ENCODE assay signal across 8 cellular contexts in genomic region chr12:104958009-104958945, GRCh38. TPM values are rescaled to one million over a fixed set of nuclear protein-coding genes. Genes with fewer than 3 reads are reported as not detected.
DNase-seq lines count a peak whose midpoint lies in the region; ATAC-seq and TF ChIP-seq lines count a peak whose summit lies in the region.

Gene SLC41A2 (minus strand): TSS chr12:104958290. CDS start chr12:104928527, 29,763 bp downstream.

- H3K9me3 ChIP-seq in HAP-1 (no peaks in the 10 kb centered on the region), psoas muscle (no peaks in the 10 kb centered on the region)

- CTCF ChIA-PET in T-cell (lab: Charles Lee): interaction anchor here (1.1 to 1.6 kb wide), 5 partner anchors 22 to 576 kb away, joined by 3 to 8 read pairs (median 5); no protein-coding TSS in a partner anchor

- peak within 1 kb of the TSS; percentile 88 to 95 (median 90) for H3K4me3 Mint-ChIP-seq in T-cell

- TF ChIP-seq CTCF in GM12864 (IDR thresholded peaks at IDR 0.05; ENCODE audit: low read depth, low read length, missing control alignments): peak; percentile 21
- TF ChIP-seq CTCF in psoas muscle (IDR thresholded peaks at IDR 0.05): peak; percentile 52

- peaks cover 17 to 22% (median 21%) of the 10 kb centered on the region in 3 donors for H3K4me1 Mint-ChIP-seq in T-cell

- peak within 1 kb of the TSS; percentile 76 to 83 for H3K27ac Mint-ChIP-seq in T-cell

- H3K27me3 ChIP-seq in HAP-1 (ENCODE audit: low read depth) (no peaks in the 10 kb centered on the region), psoas muscle (ENCODE audit: insufficient read depth in 3 of 3, low read length in 2 of 3) (peaks cover 2 to 32% (median 4%) of the 10 kb centered on the region in 3 donors)

- H3K27ac ChIP-seq in psoas muscle (peak within 1 kb of the TSS; percentile 41), urinary bladder (ENCODE audit: low read depth) (peak within 1 kb of the TSS; percentile 14)

- H3K4me3 ChIP-seq in GM12864 (ENCODE audit: low read depth, low read length) (peak within 1 kb of the TSS; percentile 94), HAP-1 (peak within 1 kb of the TSS; percentile 75), psoas muscle (peak within 1 kb of the TSS; percentile 75), urinary bladder (ENCODE audit: low read depth, low read length) (peak within 1 kb of the TSS; percentile 50)

- H3K27me3 Mint-ChIP-seq in T-cell: peaks cover 6% of the 10 kb centered on the region in 2 donors

- peak; percentile 72 for DNase-seq in GM12864 (ENCODE audit: low read depth)
- peak; percentile 52 to 81 for DNase-seq in HAP-1 (ENCODE audit: low spot score in 2 of 2)
- peak; percentile 96 for DNase-seq in M059J (ENCODE audit: low read depth)
- DNase-seq in T-cell: peak; percentile 52 to 82 (median 73)
- peak; percentile 47 for DNase-seq in amniotic stem cell (lab: John Stamatoyannopoulos, UW)
- DNase-seq in left ventricle myocardium superior: peak; percentile 84
- peak; percentile 76 to 77 for DNase-seq in psoas muscle

- intact Hi-C loops in left ventricle myocardium superior (cut with micrococcal nuclease) (no loop called here), psoas muscle (cut with DNase I) (no loop called here)

- ATAC-seq in T-cell (replicated peaks in 1 of 4) (peak; percentile 88 to 92 (median 90)), left ventricle myocardium superior (peak; percentile 94), psoas muscle (peak; percentile 77 to 89 (median 87))

- no peaks in the 10 kb centered on the region for H3K36me3 Mint-ChIP-seq in T-cell

- 0 to 1% (median 0%) methylated on average over 56 to 87 of the region's 87 CpGs for WGBS in psoas muscle, 3 donors
- WGBS in urinary bladder: 1% methylated on average over 87 of the region's 87 CpGs

- H3K36me3 ChIP-seq in HAP-1 (replicated peaks) (no peaks in the 10 kb centered on the region), psoas muscle (ENCODE audit: insufficient read depth in 1 of 2, low read depth in 1 of 2) (no peaks in the 10 kb centered on the region), urinary bladder (ENCODE audit: insufficient read depth) (no peaks in the 10 kb centered on the region)

- POLR2A ChIA-PET in T-cell (lab: Charles Lee): interaction anchor here (0.5 to 0.6 kb wide), 3 partner anchors 49 to 845 kb away, joined by 4 to 11 read pairs (median 8); no protein-coding TSS in a partner anchor

- H3K9me3 Mint-ChIP-seq in T-cell: no peaks in the 10 kb centered on the region

- H3K4me1 ChIP-seq in HAP-1 (peaks cover 12% of the 10 kb centered on the region), psoas muscle (peaks cover 7% of the 10 kb centered on the region), urinary bladder (ENCODE audit: insufficient read depth) (peaks cover 2% of the 10 kb centered on the region)

- in situ Hi-C loops in HAP-1 (cut with MboI; ENCODE audit: low sequenced_read_pairs): no loop called here

RNA-seq across cellular contexts. Expression of gene SLC41A2, which starts in this region (rescaled TPM):
- 19.0 and 21.3 TPM in 2 replicates for total RNA-seq in M059J (2014; rRNA removed; shearing (Covaris generic))
- total RNA-seq in T-cell (1 to 10 TPM; 2.4 to 3.8 (median 3.4) TPM), left ventricle myocardium superior (2.6 TPM), psoas muscle (1 to 10 TPM in 1 of 4 donors, under 1 TPM in 3; 0.62 to 2.3 (median 0.78) TPM), urinary bladder (27.5 TPM)
- polyA plus RNA-seq in psoas muscle (under 1 TPM; 0.17 to 0.30 (median 0.22) TPM), urinary bladder (3.3 TPM)

Comparison
In these comparisons a context has a peak if more than half of its experiments do, and no peak if none do; other contexts are left out.
1. Peak in every context shown above with its lines: DNase-seq, ATAC-seq, H3K4me3 ChIP-seq and H3K27ac ChIP-seq.